Comparison of ENCODE assay signal across 8 cellular contexts in genomic region chr1:40039757-40040510, GRCh38. TPM values are rescaled to one million over a fixed set of nuclear protein-coding genes. Genes with fewer than 3 reads are reported as not detected.
A peak's percentile ranks its signal among the peaks of the same experiment; 100 is the strongest.
DNase-seq lines count a peak whose midpoint lies in the region; ATAC-seq and TF ChIP-seq lines count a peak whose summit lies in the region.

No MANE protein-coding gene starts in this region.

- H3K36me3 ChIP-seq in ES-I3 (ENCODE audit: insufficient read depth, low read length), result peaks cover 6% of the 10 kb centered on the region; the same call in 1 of the 2 replicates
- H3K36me3 ChIP-seq in transverse colon, result no peaks in the 10 kb centered on the region

- peak overlapping the region; percentile 89 for H3K9ac ChIP-seq in ES-I3 (ENCODE audit: low read depth, low read length)

- H3K4me1 Mint-ChIP-seq in activated naive CD4-positive, alpha-beta T cell treated with anti-CD3 and anti-CD28 coated beads for 36 hours (ENCODE audit: low read depth), result peaks cover 56% of the 10 kb centered on the region
- H3K4me1 Mint-ChIP-seq in osteocyte (ENCODE audit: unreplicated experiment), result peaks cover 49% of the 10 kb centered on the region

- DNase-seq in KG1 (lab: John Stamatoyannopoulos, UW) (peak; percentile 76), SK-MEL-5 (ENCODE audit: low read depth, low spot score) (peak; percentile 64), globus pallidus (ENCODE audit: low spot score) (peak; percentile 61), osteocyte (ENCODE audit: extremely low spot score, unreplicated experiment) (peak; percentile 89), transverse colon (peak; percentile 92)
- DNase-seq in activated naive CD4-positive, alpha-beta T cell treated with anti-CD3 and anti-CD28 coated beads for 36 hours, result peak; percentile 80

- CTCF ChIA-PET in activated naive CD4-positive, alpha-beta T cell treated with anti-CD3 and anti-CD28 coated beads for 36 hours (lab: Charles Lee), result interaction anchor here (0.6 to 1.8 kb wide), 5 partner anchors 9 to 299 kb away, joined by 3 to 6 read pairs (median 4); no protein-coding TSS in a partner anchor

- in situ Hi-C loops in SK-MEL-5 (cut with HindIII; ENCODE audit: low pct_unique_long_range_greater_than_20kb, low sequenced_read_pairs) (no loop called here), transverse colon (cut with MboI; ENCODE audit: low pct_ligation_motif_present in 1 of 4, low pct_unique_long_range_greater_than_20kb in 1 of 4, low sequenced_read_pairs in 3 of 4) (no loop called here)

- no peaks in the 10 kb centered on the region for H3K9me3 Mint-ChIP-seq in activated naive CD4-positive, alpha-beta T cell treated with anti-CD3 and anti-CD28 coated beads for 36 hours
- no peaks in the 10 kb centered on the region for H3K9me3 Mint-ChIP-seq in osteocyte (ENCODE audit: unreplicated experiment)

- WGBS in transverse colon (ENCODE audit: low coverage in 1 of 2), 2 donors, result 0 to 1% methylated on average over 4 to 29 of the region's 52 CpGs

- H3K27me3 ChIP-seq in transverse colon, result no peaks in the 10 kb centered on the region

- TF ChIP-seq EP300 in transverse colon (IDR thresholded peaks at IDR 0.05; ENCODE audit: low read depth), result no peak

- H3K9me3 ChIP-seq in ES-I3 (ENCODE audit: control insufficient read depth, insufficient read depth, low read length), result no peaks in the 10 kb centered on the region
- no peaks in the 10 kb centered on the region for H3K9me3 ChIP-seq in transverse colon

- H3K4me1 ChIP-seq in ES-I3 (ENCODE audit: insufficient read depth, low read length), result peaks cover 9% of the 10 kb centered on the region; the same call in 1 of the 2 replicates
- peaks cover 19 to 79% (median 51%) of the 10 kb centered on the region in 4 donors for H3K4me1 ChIP-seq in transverse colon

- peak; percentile 98 for TF ChIP-seq POLR2A in transverse colon (IDR thresholded peaks at IDR 0.05)

- no peaks in the 10 kb centered on the region for H3K27me3 Mint-ChIP-seq in activated naive CD4-positive, alpha-beta T cell treated with anti-CD3 and anti-CD28 coated beads for 36 hours (ENCODE audit: low read depth)
- H3K27me3 Mint-ChIP-seq in osteocyte (ENCODE audit: unreplicated experiment), result no peaks in the 10 kb centered on the region

- peak overlapping the region; percentile 99 to 100 (median 99) for H3K27ac ChIP-seq in transverse colon

- H3K4me3 ChIP-seq in transverse colon, result peak overlapping the region; percentile 58 to 92 (median 84)

- peak overlapping the region; percentile 98 for H3K27ac Mint-ChIP-seq in activated naive CD4-positive, alpha-beta T cell treated with anti-CD3 and anti-CD28 coated beads for 36 hours
- H3K27ac Mint-ChIP-seq in osteocyte (ENCODE audit: unreplicated experiment), result peak overlapping the region; percentile 100

- TF ChIP-seq CTCF in osteocyte (IDR thresholded peaks at IDR 0.05) (no peak), transverse colon (IDR thresholded peaks at IDR 0.05) (no peak)

- H3K4me3 Mint-ChIP-seq in activated naive CD4-positive, alpha-beta T cell treated with anti-CD3 and anti-CD28 coated beads for 36 hours, result peak overlapping the region; percentile 87
- H3K4me3 Mint-ChIP-seq in osteocyte (ENCODE audit: unreplicated experiment), result peak overlapping the region; percentile 98

- intact Hi-C loops in activated naive CD4-positive, alpha-beta T cell treated with anti-CD3 and anti-CD28 coated beads for 36 hours (cut with micrococcal nuclease), result loop anchor here (1.0 to 5.0 kb wide), 6 partner anchors 9 to 652 kb away; partner anchors contain the start of genes NFYC, TRIT1 and ZMPSTE24
- intact Hi-C loops in transverse colon (cut with DNase I; ENCODE audit: low total_unique reads), result no loop called here

- peak; percentile 60 for ATAC-seq in GM21786 (IDR thresholded peaks at IDR 0.05; ENCODE audit: unreplicated experiment)

- H3K36me3 Mint-ChIP-seq in activated naive CD4-positive, alpha-beta T cell treated with anti-CD3 and anti-CD28 coated beads for 36 hours (ENCODE audit: low read depth), result peaks cover 30% of the 10 kb centered on the region
- peaks cover 9% of the 10 kb centered on the region for H3K36me3 Mint-ChIP-seq in osteocyte (ENCODE audit: unreplicated experiment)

RNA-seq across cellular contexts. Expression of gene CAP1, which starts 0.6 kb away (rescaled TPM):
- total RNA-seq in SK-MEL-5 (2014; rRNA removed; shearing (Covaris generic)), result 307 and 314 TPM in 2 replicates
- 257 and 307 TPM in 2 replicates for polyA plus RNA-seq in SK-MEL-5 (2015; cell fraction: cytosol; rRNA removed)
- polyA plus RNA-seq in SK-MEL-5 (2015; cell fraction: nucleus; rRNA removed), result 115 and 151 TPM in 2 replicates
- total RNA-seq in activated naive CD4-positive, alpha-beta T cell treated with anti-CD3 and anti-CD28 coated beads for 36 hours, result 100 to 1,000 TPM; 522 to 525 TPM
- total RNA-seq in osteocyte (367 and 376 TPM in 2 replicates), transverse colon (100 to 1,000 TPM in 3 of 4 donors, 10 to 100 TPM in 1; 81.0 to 290 (median 238) TPM)

RNA-seq across cellular contexts. Expression of gene PPT1, which starts 57.1 kb away (rescaled TPM):
- 110 and 126 TPM in 2 replicates for total RNA-seq in SK-MEL-5 (2014; rRNA removed; shearing (Covaris generic))
- polyA plus RNA-seq in SK-MEL-5 (2015; cell fraction: cytosol; rRNA removed), result 152 and 162 TPM in 2 replicates
- 44.2 and 48.9 TPM in 2 replicates for polyA plus RNA-seq in SK-MEL-5 (2015; cell fraction: nucleus; rRNA removed)
- total RNA-seq in activated naive CD4-positive, alpha-beta T cell treated with anti-CD3 and anti-CD28 coated beads for 36 hours, result 10 to 100 TPM; 81.3 to 89.7 TPM
- total RNA-seq in osteocyte (62.6 and 72.1 TPM in 2 replicates), transverse colon (10 to 100 TPM in 3 of 4 donors, 1 to 10 TPM in 1; 6.4 to 28.9 (median 18.0) TPM)

Comparison
In these comparisons a context has a peak if more than half of its experiments do, and no peak if none do; other contexts are left out.
1. Peak in every context shown above with its lines: DNase-seq, ATAC-seq, H3K4me3 ChIP-seq and H3K27ac ChIP-seq.